1 cellular context compared by ENCODE assay signal in genomic region chr4:102333792-102334191, GRCh38.
TF ChIP-seq lines count a peak whose summit lies in the region.

No MANE protein-coding gene starts in this region.

TF ChIP-seq in GM12878, 131 proteins besides CTCF, POLR2A, EP300 and RAD21 (continued from another document):
- TF ChIP-seq ATF2 (IDR thresholded peaks at IDR 0.05; ENCODE audit: low read length), result no peak
- no peak for TF ChIP-seq CBFB (IDR thresholded peaks at IDR 0.05; ENCODE audit: low read depth)
- TF ChIP-seq TAF1 (IDR thresholded peaks at IDR 0.05; ENCODE audit: borderline replicate concordance, low read depth, low read length), result no peak
- no peak for TF ChIP-seq CBX5 (IDR thresholded peaks at IDR 0.05; ENCODE audit: low read depth)
- TF ChIP-seq HSF1 (IDR thresholded peaks at IDR 0.05; ENCODE audit: low read depth, low read length), result no peak
- TF ChIP-seq BACH1 (IDR thresholded peaks at IDR 0.05; ENCODE audit: borderline replicate concordance), result no peak
- TF ChIP-seq ASH2L (IDR thresholded peaks at IDR 0.05; ENCODE audit: borderline replicate concordance, low read depth), result no peak
